Comparison of ENCODE assay signal across 1 cellular context in genomic region chr6:128836761-128837160, GRCh38.
TF ChIP-seq lines count a peak whose summit lies in the region.

No MANE protein-coding gene starts in this region.

TF ChIP-seq in GM23338, 12 proteins besides CTCF, POLR2A, EP300 and RAD21 (continued from another document):
- TF ChIP-seq ZNF462 (CRISPR knock-in tag; IDR thresholded peaks at IDR 0.05): no peak
